ENCODE assay signal across 1 cellular context in the genomic region with DNA sequence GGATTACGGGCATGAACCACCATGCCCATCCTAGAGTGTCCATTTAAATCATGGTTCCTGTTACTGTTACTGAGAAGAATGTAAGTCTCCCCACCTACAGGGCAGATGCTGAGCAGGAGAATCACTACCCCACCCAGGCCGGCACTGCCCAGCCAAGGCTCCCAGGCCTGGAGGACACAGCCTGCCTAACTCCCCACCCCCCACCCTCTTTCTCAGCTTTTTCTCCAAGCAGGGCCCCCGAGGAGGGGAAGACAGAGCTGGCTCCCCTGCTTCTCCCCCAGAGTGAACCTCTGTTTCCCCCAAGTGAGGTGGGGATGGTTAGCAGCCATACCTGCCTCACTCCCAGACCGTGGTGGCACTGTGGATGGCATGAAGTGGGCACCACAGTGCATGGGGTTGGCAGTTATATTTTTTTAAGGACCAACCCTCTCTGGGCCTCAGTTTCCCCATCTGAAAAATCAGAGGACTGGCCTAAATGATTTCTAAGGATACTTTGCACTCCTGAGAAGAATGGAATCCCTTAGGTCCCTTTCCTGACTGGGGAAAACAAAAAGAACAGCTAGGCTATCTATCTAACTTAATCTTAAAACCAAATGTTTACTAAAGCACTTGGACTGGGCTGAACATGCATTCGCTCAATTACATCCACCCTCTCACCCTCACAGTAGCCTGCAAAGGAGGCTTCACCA.
TF ChIP-seq lines count a peak whose summit lies in the region.

No MANE protein-coding gene starts in this region.

TF ChIP-seq in HepG2, 621 proteins besides CTCF, POLR2A, EP300 and RAD21:
- TF ChIP-seq AHR (CRISPR knock-in tag; IDR thresholded peaks at IDR 0.05) (no peak), RFX5 (IDR thresholded peaks at IDR 0.05; ENCODE audit: low read depth, low read length) (no peak)
